In the genomic region with DNA sequence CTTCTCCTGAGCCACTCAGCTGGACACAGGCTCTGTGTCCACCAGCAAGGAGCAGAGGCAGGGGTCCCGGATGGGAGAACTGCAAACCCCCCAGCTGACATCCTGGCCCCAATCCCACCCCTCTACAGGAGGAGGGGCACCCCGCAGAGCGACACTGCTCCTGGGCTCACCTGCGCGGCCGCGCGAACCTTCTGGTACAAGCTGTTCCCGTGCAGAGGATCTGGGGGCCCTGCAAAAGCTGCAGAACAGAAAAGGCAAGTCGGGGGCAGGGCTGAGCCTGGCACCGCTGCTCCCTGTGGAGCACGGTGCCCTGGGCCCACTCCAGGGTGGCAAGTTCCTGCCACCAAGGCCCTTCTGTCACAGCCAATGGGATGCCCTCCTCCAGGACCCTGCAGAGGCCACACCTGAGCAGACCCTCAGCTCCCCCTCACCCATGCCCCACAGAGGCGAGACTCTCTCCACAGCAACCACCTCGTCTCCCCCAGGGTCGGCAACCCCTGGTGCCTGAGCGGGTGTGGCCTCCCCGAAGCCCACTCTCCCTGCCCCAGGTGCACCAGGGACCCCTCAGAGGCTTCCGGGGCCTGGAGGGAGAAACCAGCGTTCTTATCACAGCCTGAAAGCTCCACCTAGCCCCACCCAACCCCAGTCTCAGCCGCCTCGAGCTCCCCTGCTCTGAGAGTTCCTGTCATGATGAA, we compare ENCODE assay signal across 21 cellular contexts.
"Had no signal": no experiment of that assay in that cellular context is flagged by ENCODE, and none has a peak within 500 bp of the region (broad histone marks: within the 10 kb centered on the region; RNA-seq: fewer than 3 reads in every experiment).

No MANE protein-coding gene starts in this region.

- DNase-seq: MG63, NCI-H1092, NCI-H1105 treated with DMSO at 0.1 percent for 48 hours, NCI-H1417 treated with DMSO at 0.1 percent for 48 hours, NCI-H146, NCI-H1694 treated with DMSO at 0.1 percent for 48 hours, NCI-H1930, NCI-H2081, NCI-H2107, NCI-H2227 treated with DMSO at 0.1 percent for 48 hours, NCI-H524, NCI-H69, NCI-H774, RPMI8226, SIG-M5 had no signal

- H3K27me3 Mint-ChIP-seq: IgD-negative memory B cell had no signal

- ATAC-seq: K562 had no signal

- H3K9me3 ChIP-seq: MG63, SJSA1 had no signal

- H3K9me3 Mint-ChIP-seq: IgD-negative memory B cell had no signal

- H3K27me3 ChIP-seq: MG63, SJSA1 had no signal

- H3K9ac ChIP-seq: KMS-11 had no signal

- H3K4me3 ChIP-seq: K562, MG63, SJSA1, SK-N-MC had no signal

- H3K27ac Mint-ChIP-seq: IgD-negative memory B cell had no signal

- H3K27ac ChIP-seq: HL-60, KMS-11, SJSA1, SK-N-MC had no signal

- H3K4me2 ChIP-seq: KMS-11 had no signal
